ENCODE assay signal across 15 cellular contexts in the genomic region with DNA sequence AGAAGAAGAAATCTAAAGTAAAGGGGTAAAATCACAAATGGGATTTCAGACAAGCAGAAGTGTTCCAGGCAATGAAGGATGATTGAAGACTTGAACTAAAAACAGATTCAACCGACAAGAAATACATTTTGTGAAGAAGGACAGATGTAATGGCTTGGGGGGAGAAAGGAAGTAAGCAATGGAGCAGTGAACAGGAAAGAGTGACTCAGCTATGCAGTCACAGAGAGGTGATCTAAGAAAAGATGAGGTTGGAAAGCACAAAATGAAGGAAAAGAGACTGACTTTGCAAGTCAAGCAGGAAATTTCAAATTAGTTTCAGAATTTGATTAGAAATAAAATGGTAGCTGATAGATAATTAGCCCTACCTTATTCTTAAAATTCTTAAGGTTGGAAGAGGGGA.
DNase-seq lines count a peak whose midpoint lies in the region; ATAC-seq and TF ChIP-seq lines count a peak whose summit lies in the region.
"Had no signal": no experiment of that assay in that cellular context is flagged by ENCODE, and none has a peak within 500 bp of the region (broad histone marks: within the 10 kb centered on the region; RNA-seq: fewer than 3 reads in every experiment).

No MANE protein-coding gene starts in this region.

- H3K4me3 Mint-ChIP-seq in endothelial cell (ENCODE audit: unreplicated experiment): no peak overlapping the region
- H3K4me3 Mint-ChIP-seq in stimulated activated naive B cell treated with anti-CD40 and anti-IgM and Interleukin-4, amounts not matched to agents 10 μg/mL and 1 μg/mL and 100 μg/mL, for 72 hours: no peak overlapping the region
- H3K4me3 Mint-ChIP-seq: activated CD4-positive, alpha-beta T cell treated with anti-CD3 and anti-CD28 coated beads, Interleukin-2, amount 10 ng/mL, durations not matched to agents 24 days and 14 days; naive thymus-derived CD8-positive, alpha-beta T cell had no signal

- H3K36me3 ChIP-seq in GM23248 (ENCODE audit: low read depth): no peaks in the 10 kb centered on the region

- H3K27ac Mint-ChIP-seq in endothelial cell (ENCODE audit: unreplicated experiment): peak overlapping the region; percentile 5
- H3K27ac Mint-ChIP-seq in stimulated activated naive B cell treated with anti-CD40 and anti-IgM and Interleukin-4, amounts not matched to agents 10 μg/mL and 1 μg/mL and 100 μg/mL, for 72 hours: no peak overlapping the region
- H3K27ac Mint-ChIP-seq: activated CD4-positive, alpha-beta T cell treated with anti-CD3 and anti-CD28 coated beads, Interleukin-2, amount 10 ng/mL, durations not matched to agents 24 days and 14 days had no signal

- H3K9me3 Mint-ChIP-seq in endothelial cell (ENCODE audit: unreplicated experiment): no peaks in the 10 kb centered on the region
- H3K9me3 Mint-ChIP-seq in stimulated activated naive B cell treated with anti-CD40 and anti-IgM and Interleukin-4, amounts not matched to agents 10 μg/mL and 1 μg/mL and 100 μg/mL, for 72 hours: no peaks in the 10 kb centered on the region
- H3K9me3 Mint-ChIP-seq: activated CD4-positive, alpha-beta T cell treated with anti-CD3 and anti-CD28 coated beads, Interleukin-2, amount 10 ng/mL, durations not matched to agents 24 days and 14 days had no signal

- no peak overlapping the region for H3K9ac ChIP-seq in GM23248

- in situ Hi-C loops in GM23248 (cut with MboI): no loop called here

- DNase-seq in GM23248 (peak; percentile 34), NCI-H226 (peak; percentile 55), endothelial cell (ENCODE audit: low spot score) (no peak), non-pigmented ciliary epithelial cell (ENCODE audit: low read depth) (peak; percentile 35), GM10248 (ENCODE audit: extremely low spot score) (no peak), lower leg skin (ENCODE audit: low spot score in 2 of 2) (no peak)
- no peak for DNase-seq in stimulated activated naive B cell treated with anti-CD40 and anti-IgM and Interleukin-4, amounts not matched to agents 10 μg/mL and 1 μg/mL and 100 μg/mL, for 72 hours
- DNase-seq: activated CD4-positive, alpha-beta T cell treated with anti-CD3 and anti-CD28 coated beads, Interleukin-2, amount 10 ng/mL, durations not matched to agents 24 days and 14 days; activated naive CD4-positive, alpha-beta T cell treated with Interleukin-2 at 50 U/mL for 16 hours; DMS79; effector CD4-positive, alpha-beta T cell; naive thymus-derived CD8-positive, alpha-beta T cell; NCI-H510A treated with DMSO at 0.1 percent for 48 hours had no signal

- H3K9me2 ChIP-seq in GM23248 (ENCODE audit: insufficient read depth): no peaks in the 10 kb centered on the region

- POLR2A ChIA-PET in GM10248 (lab: Yijun Ruan, JAX): no interaction called here

- no peaks in the 10 kb centered on the region for H3K36me3 Mint-ChIP-seq in endothelial cell (ENCODE audit: low read depth, unreplicated experiment)
- H3K36me3 Mint-ChIP-seq in stimulated activated naive B cell treated with anti-CD40 and anti-IgM and Interleukin-4, amounts not matched to agents 10 μg/mL and 1 μg/mL and 100 μg/mL, for 72 hours: peaks cover 0 to 1% of the 10 kb centered on the region in 2 donors
- H3K36me3 Mint-ChIP-seq: naive thymus-derived CD8-positive, alpha-beta T cell had no signal

- peaks cover 8% of the 10 kb centered on the region; the same call in 1 of the 2 replicates for H3K27me3 ChIP-seq in GM23248 (replicated peaks; ENCODE audit: insufficient read depth)

- no peaks in the 10 kb centered on the region for H3K27me3 Mint-ChIP-seq in endothelial cell (ENCODE audit: unreplicated experiment)
- H3K27me3 Mint-ChIP-seq in stimulated activated naive B cell treated with anti-CD40 and anti-IgM and Interleukin-4, amounts not matched to agents 10 μg/mL and 1 μg/mL and 100 μg/mL, for 72 hours: no peaks in the 10 kb centered on the region

- TF ChIP-seq CTCF in endothelial cell (IDR thresholded peaks at IDR 0.05; ENCODE audit: unreplicated experiment) (no peak), GM10248 (IDR thresholded peaks at IDR 0.05; ENCODE audit: control extremely low read depth, extremely low read depth, low read depth, missing control alignments) (no peak), lower leg skin (IDR thresholded peaks at IDR 0.05) (no peak)

- WGBS in GM23248 (ENCODE audit: low coverage in 1 of 2, low lambda C conversion rate in 2 of 2, missing lambda C conversion rate in 2 of 2), 2 experiments: 3 to 13% methylated on average over 1 of the region's 1 CpG
- WGBS in lower leg skin, 2 donors: 5 to 9% methylated on average over 1 of the region's 1 CpG

- intact Hi-C loops in lower leg skin (cut with DNase I; ENCODE audit: low total_unique reads): no loop called here

- H3K4me3 ChIP-seq in GM23248 (no peak overlapping the region), lower leg skin (ENCODE audit: low read depth, poor library complexity, severe bottlenecking) (no peak overlapping the region)
- H3K4me3 ChIP-seq: skin epidermis had no signal

- H3K9me3 ChIP-seq in GM23248 (ENCODE audit: low read depth): no peaks in the 10 kb centered on the region

- no peaks in the 10 kb centered on the region for H3K4me1 ChIP-seq in GM23248 (ENCODE audit: insufficient read depth)

- H3F3A ChIP-seq in GM23248 (ENCODE audit: insufficient read depth): no peaks in the 10 kb centered on the region

- peaks cover 2% of the 10 kb centered on the region; the same call in 1 of the 2 replicates for H4K20me1 ChIP-seq in GM23248 (ENCODE audit: insufficient read depth)

- no peak overlapping the region for H3K27ac ChIP-seq in GM23248
- H3K27ac ChIP-seq: skin epidermis had no signal

- no peak for TF ChIP-seq POLR2A in lower leg skin (IDR thresholded peaks at IDR 0.05)

- no peaks in the 10 kb centered on the region for H3K79me2 ChIP-seq in GM23248 (ENCODE audit: insufficient read depth)

- no peak overlapping the region for H3K4me2 ChIP-seq in GM23248 (ENCODE audit: unreplicated experiment)

- CTCF ChIA-PET in GM10248 (lab: Yijun Ruan, JAX): interaction anchor here (1.0 kb wide), 1 partner anchor 11 kb away, joined by 3 read pairs; no protein-coding TSS in a partner anchor

- H2AFZ ChIP-seq in GM23248: no peak overlapping the region

- H3K4me1 Mint-ChIP-seq in endothelial cell (ENCODE audit: unreplicated experiment): peaks cover 4% of the 10 kb centered on the region
- peaks cover 0 to 2% of the 10 kb centered on the region in 2 donors for H3K4me1 Mint-ChIP-seq in stimulated activated naive B cell treated with anti-CD40 and anti-IgM and Interleukin-4, amounts not matched to agents 10 μg/mL and 1 μg/mL and 100 μg/mL, for 72 hours

- ATAC-seq in stimulated activated naive B cell treated with anti-CD40 and anti-IgM and Interleukin-4, amounts not matched to agents 10 μg/mL and 1 μg/mL and 100 μg/mL, for 72 hours (replicated peaks): no peak
- ATAC-seq in HG02970 (IDR thresholded peaks at IDR 0.05; ENCODE audit: low FRiP score, unreplicated experiment): no peak
- ATAC-seq: naive thymus-derived CD8-positive, alpha-beta T cell had no signal

Comparison
In these comparisons a context has a peak if more than half of its experiments do, and no peak if none do; other contexts are left out.
1. DNase-seq: peak in GM23248 (single experiment), NCI-H226 (single experiment) and non-pigmented ciliary epithelial cell (single experiment); none in endothelial cell (single experiment), GM10248 (single experiment), stimulated activated naive B cell treated with anti-CD40 and anti-IgM and Interleukin-4, amounts not matched to agents 10 μg/mL and 1 μg/mL and 100 μg/mL, for 72 hours (single experiment) and lower leg skin (0 of 2).